1 cellular context compared by ENCODE assay signal in genomic region chr2:64283641-64284371, GRCh38.
TF ChIP-seq lines count a peak whose summit lies in the region.

No MANE protein-coding gene starts in this region.

TF ChIP-seq in GM12878, 131 proteins besides CTCF, POLR2A, EP300 and RAD21 (continued from another document):
- TF ChIP-seq NFIC (IDR thresholded peaks at IDR 0.05; ENCODE audit: low read depth, low read length) (peak; percentile 27; the same call in 1 of the 2 replicates), MTA2 (IDR thresholded peaks at IDR 0.05; ENCODE audit: low read depth) (0 out of 2 replicates have a peak, but pooled peaks have one; percentile 15), ZNF207 (IDR thresholded peaks at IDR 0.05; ENCODE audit: borderline replicate concordance) (0 out of 2 replicates have a peak, but pooled peaks have one; percentile 10), MLLT1 (IDR thresholded peaks at IDR 0.05) (peak; percentile 86), CREB1 (IDR thresholded peaks at IDR 0.05; ENCODE audit: low read depth) (peak; percentile 51; the same call in 1 of the 2 replicates), IKZF1 (conservative IDR thresholded peaks at IDR 0.05) (0 out of 2 replicates have a peak, but pooled peaks have one; percentile 15)
